Comparison of ENCODE assay signal across 8 cellular contexts in the genomic region with DNA sequence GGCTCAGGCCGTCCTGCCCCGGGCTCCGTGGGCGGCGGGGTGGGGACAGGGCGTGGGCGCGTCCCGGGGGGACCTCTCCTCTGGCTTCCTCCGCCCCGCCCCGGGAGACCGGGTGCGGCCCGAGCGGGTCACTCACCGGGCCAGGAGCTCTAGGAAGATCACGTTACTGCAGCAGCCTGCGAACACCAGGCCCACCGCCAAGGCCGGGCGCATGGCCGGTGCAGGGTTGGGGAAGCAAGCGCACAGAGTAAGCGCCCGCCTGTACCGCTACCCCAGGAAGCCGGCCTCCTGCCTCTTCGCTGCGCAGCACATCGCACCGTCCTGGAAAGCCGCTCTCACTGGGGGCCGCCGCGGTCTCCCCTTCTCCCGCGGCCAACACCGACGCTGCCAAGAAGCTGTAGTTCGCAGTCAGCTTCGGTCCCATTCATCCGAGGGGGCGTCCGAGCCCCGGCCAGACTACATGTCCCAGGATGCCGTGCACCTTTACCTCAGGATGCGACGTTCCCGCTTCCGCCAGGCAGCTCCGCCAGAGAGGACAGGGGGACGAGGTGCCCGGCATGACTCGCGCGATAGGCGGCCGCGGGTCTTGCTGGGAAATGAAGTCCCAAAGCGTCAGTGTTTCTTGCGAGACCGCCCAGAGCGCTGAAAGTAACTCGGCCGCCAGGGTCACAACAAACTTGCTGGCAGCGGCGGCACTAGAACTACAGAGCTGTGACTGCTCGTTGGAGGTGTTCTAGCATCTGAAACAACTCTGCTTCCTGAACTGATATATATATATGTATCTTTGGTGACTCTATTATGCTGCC.
DNase-seq lines count a peak whose midpoint lies in the region; ATAC-seq and TF ChIP-seq lines count a peak whose summit lies in the region.

A gene with protein sequence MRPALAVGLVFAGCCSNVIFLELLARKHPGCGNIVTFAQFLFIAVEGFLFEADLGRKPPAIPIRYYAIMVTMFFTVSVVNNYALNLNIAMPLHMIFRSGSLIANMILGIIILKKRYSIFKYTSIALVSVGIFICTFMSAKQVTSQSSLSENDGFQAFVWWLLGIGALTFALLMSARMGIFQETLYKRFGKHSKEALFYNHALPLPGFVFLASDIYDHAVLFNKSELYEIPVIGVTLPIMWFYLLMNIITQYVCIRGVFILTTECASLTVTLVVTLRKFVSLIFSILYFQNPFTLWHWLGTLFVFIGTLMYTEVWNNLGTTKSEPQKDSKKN (minus strand): TSS at position 392 of the 806 bp plus-strand sequence. CDS start 179 bp downstream, at position 213.

- DNase-seq in AG10803 (ENCODE audit: low read depth): peak; percentile 95
- DNase-seq in NCI-H345 treated with DMSO at 0.1 percent for 48 hours (lab: John Stamatoyannopoulos, UW; ENCODE audit: unreplicated experiment): peak; percentile 93
- peak; percentile 87 to 92 (median 90) for DNase-seq in activated CD4-positive, CD25-positive, alpha-beta regulatory T cell (lab: John Stamatoyannopoulos, UW)
- peak; percentile 89 for DNase-seq in central memory CD8-positive, alpha-beta T cell (ENCODE audit: low spot score in 2 of 2)
- peak; percentile 99 for DNase-seq in iris pigment epithelial cell (ENCODE audit: low read depth)
- peak; percentile 89 for DNase-seq in stimulated activated CD4-positive, alpha-beta T cell treated with anti-CD3 and anti-CD28 coated beads, Interleukin-12 subunit alpha, Interleukin-12 subunit beta, amount 100 ng/mL, for 24 hours (ENCODE audit: low read depth in 2 of 2)

- peak within 1 kb of the TSS; percentile 84 for H3K4me3 ChIP-seq in AG10803 (ENCODE audit: low read length)

- ATAC-seq in GM19023 (IDR thresholded peaks at IDR 0.05; ENCODE audit: unreplicated experiment) (peak; percentile 99), HG03280 (IDR thresholded peaks at IDR 0.05; ENCODE audit: unreplicated experiment) (peak; percentile 99)
- peak; percentile 97 for ATAC-seq in central memory CD8-positive, alpha-beta T cell (replicated peaks; ENCODE audit: extremely low read depth, poor library complexity, severe bottlenecking)

- H3K36me3 Mint-ChIP-seq in central memory CD8-positive, alpha-beta T cell (ENCODE audit: insufficient read depth): peaks cover 7% of the 10 kb centered on the region

- H3K4me3 Mint-ChIP-seq in central memory CD8-positive, alpha-beta T cell: peak within 1 kb of the TSS; percentile 85

- H3K9me3 Mint-ChIP-seq in central memory CD8-positive, alpha-beta T cell: no peaks in the 10 kb centered on the region

- H3K27me3 Mint-ChIP-seq in central memory CD8-positive, alpha-beta T cell: no peaks in the 10 kb centered on the region

- peak; percentile 26 for TF ChIP-seq CTCF in AG10803 (conservative IDR thresholded peaks at IDR 0.05; ENCODE audit: low read length)

- peak within 1 kb of the TSS; percentile 69 for H3K27ac Mint-ChIP-seq in central memory CD8-positive, alpha-beta T cell (ENCODE audit: low read depth)

- H3K4me1 Mint-ChIP-seq in central memory CD8-positive, alpha-beta T cell: peaks cover 19% of the 10 kb centered on the region

Comparison
In these comparisons a context has a peak if more than half of its experiments do, and no peak if none do; other contexts are left out.
1. Peak in every context shown above with its lines: DNase-seq, ATAC-seq and H3K4me3 ChIP-seq.